1 cellular context compared by ENCODE assay signal in the genomic region with DNA sequence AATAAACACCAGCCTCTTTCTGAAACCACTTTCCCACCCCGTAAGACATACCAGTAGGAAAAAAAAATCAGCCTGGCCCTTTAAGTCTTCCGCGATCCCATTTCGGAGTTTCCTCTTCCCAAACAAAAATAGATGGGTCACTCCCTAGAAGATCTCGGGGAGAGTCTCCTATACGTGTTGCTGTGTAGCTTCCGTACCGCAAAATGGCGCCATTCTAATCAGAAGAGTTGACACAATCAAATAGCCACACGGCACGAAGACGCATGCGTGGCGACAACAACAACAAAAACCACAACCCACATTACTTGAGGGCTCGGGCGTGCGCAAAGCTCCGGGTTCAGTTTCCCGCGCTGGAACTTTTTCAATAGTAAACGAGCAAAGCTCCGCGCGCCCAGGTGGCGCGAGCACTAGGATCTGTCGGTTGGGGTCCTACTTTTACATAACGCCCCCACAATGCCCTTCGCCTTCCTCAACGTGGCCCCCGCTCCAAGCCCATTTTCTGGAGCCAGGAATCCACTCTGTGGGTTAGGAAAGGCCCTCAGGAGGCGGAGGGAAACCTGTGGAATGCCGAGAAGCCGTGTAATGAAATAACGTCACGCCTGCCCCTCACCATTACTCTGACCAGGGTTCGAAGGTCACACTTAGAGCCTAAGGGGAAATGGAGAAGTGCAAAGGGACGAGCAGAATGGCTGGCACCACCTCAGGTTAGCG.
A peak's percentile ranks its signal among the peaks of the same experiment; 100 is the strongest.
TF ChIP-seq lines count a peak whose summit lies in the region.

A gene (minus strand): TSS at position 208 of the 711 bp plus-strand sequence. CDS start 519 bp downstream, outside the sequence.

TF ChIP-seq in HepG2, 621 proteins besides CTCF, POLR2A, EP300 and RAD21 (continued from another document and continues in another):
- TF ChIP-seq, protein P1, sequence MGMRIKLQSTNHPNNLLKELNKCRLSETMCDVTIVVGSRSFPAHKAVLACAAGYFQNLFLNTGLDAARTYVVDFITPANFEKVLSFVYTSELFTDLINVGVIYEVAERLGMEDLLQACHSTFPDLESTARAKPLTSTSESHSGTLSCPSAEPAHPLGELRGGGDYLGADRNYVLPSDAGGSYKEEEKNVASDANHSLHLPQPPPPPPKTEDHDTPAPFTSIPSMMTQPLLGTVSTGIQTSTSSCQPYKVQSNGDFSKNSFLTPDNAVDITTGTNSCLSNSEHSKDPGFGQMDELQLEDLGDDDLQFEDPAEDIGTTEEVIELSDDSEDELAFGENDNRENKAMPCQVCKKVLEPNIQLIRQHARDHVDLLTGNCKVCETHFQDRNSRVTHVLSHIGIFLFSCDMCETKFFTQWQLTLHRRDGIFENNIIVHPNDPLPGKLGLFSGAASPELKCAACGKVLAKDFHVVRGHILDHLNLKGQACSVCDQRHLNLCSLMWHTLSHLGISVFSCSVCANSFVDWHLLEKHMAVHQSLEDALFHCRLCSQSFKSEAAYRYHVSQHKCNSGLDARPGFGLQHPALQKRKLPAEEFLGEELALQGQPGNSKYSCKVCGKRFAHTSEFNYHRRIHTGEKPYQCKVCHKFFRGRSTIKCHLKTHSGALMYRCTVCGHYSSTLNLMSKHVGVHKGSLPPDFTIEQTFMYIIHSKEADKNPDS (CRISPR knock-in tag; IDR thresholded peaks at IDR 0.05) = no peak; the same call in 1 of the 2 replicates
- TF ChIP-seq SMARCC2 (IDR thresholded peaks at IDR 0.05) = no peak
- no peak for TF ChIP-seq ZNF629 (CRISPR knock-in tag; conservative IDR thresholded peaks at IDR 0.05)
- no peak for TF ChIP-seq AGO1 (IDR thresholded peaks at IDR 0.05; ENCODE audit: low read depth, low read length, poor library complexity, severe bottlenecking)
- no peak for TF ChIP-seq SOX13 (IDR thresholded peaks at IDR 0.05)
- peak in 1 of 2 experiments; percentile 14; a peak in 2 of 4 replicates for TF ChIP-seq SOX13 (CRISPR knock-in tag; conservative IDR thresholded peaks at IDR 0.05 in 1 of 2, IDR thresholded peaks at IDR 0.05 in 1 of 2)
- no peak for TF ChIP-seq MAFK (conservative IDR thresholded peaks at IDR 0.05 in 1 of 2, IDR thresholded peaks at IDR 0.05 in 1 of 2; ENCODE audit: low read length in 2 of 2)
- TF ChIP-seq, protein P2, sequence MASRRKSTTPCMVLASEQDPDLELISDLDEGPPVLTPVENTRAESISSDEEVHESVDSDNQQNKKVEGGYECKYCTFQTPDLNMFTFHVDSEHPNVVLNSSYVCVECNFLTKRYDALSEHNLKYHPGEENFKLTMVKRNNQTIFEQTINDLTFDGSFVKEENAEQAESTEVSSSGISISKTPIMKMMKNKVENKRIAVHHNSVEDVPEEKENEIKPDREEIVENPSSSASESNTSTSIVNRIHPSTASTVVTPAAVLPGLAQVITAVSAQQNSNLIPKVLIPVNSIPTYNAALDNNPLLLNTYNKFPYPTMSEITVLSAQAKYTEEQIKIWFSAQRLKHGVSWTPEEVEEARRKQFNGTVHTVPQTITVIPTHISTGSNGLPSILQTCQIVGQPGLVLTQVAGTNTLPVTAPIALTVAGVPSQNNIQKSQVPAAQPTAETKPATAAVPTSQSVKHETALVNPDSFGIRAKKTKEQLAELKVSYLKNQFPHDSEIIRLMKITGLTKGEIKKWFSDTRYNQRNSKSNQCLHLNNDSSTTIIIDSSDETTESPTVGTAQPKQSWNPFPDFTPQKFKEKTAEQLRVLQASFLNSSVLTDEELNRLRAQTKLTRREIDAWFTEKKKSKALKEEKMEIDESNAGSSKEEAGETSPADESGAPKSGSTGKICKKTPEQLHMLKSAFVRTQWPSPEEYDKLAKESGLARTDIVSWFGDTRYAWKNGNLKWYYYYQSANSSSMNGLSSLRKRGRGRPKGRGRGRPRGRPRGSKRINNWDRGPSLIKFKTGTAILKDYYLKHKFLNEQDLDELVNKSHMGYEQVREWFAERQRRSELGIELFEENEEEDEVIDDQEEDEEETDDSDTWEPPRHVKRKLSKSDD (CRISPR knock-in tag; IDR thresholded peaks at IDR 0.05; ENCODE audit: low read depth) = peak; percentile 34
- TF ChIP-seq, protein P3, sequence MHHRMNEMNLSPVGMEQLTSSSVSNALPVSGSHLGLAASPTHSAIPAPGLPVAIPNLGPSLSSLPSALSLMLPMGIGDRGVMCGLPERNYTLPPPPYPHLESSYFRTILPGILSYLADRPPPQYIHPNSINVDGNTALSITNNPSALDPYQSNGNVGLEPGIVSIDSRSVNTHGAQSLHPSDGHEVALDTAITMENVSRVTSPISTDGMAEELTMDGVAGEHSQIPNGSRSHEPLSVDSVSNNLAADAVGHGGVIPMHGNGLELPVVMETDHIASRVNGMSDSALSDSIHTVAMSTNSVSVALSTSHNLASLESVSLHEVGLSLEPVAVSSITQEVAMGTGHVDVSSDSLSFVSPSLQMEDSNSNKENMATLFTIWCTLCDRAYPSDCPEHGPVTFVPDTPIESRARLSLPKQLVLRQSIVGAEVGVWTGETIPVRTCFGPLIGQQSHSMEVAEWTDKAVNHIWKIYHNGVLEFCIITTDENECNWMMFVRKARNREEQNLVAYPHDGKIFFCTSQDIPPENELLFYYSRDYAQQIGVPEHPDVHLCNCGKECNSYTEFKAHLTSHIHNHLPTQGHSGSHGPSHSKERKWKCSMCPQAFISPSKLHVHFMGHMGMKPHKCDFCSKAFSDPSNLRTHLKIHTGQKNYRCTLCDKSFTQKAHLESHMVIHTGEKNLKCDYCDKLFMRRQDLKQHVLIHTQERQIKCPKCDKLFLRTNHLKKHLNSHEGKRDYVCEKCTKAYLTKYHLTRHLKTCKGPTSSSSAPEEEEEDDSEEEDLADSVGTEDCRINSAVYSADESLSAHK (CRISPR knock-in tag; IDR thresholded peaks at IDR 0.05; ENCODE audit: borderline replicate concordance) = no peak
- no peak; the same call in 1 of the 2 replicates for TF ChIP-seq GTF2F1 (IDR thresholded peaks at IDR 0.05; ENCODE audit: low read length)
- no peak for TF ChIP-seq CAMTA2 (CRISPR knock-in tag; IDR thresholded peaks at IDR 0.05; ENCODE audit: borderline replicate concordance)
- TF ChIP-seq, protein P4, sequence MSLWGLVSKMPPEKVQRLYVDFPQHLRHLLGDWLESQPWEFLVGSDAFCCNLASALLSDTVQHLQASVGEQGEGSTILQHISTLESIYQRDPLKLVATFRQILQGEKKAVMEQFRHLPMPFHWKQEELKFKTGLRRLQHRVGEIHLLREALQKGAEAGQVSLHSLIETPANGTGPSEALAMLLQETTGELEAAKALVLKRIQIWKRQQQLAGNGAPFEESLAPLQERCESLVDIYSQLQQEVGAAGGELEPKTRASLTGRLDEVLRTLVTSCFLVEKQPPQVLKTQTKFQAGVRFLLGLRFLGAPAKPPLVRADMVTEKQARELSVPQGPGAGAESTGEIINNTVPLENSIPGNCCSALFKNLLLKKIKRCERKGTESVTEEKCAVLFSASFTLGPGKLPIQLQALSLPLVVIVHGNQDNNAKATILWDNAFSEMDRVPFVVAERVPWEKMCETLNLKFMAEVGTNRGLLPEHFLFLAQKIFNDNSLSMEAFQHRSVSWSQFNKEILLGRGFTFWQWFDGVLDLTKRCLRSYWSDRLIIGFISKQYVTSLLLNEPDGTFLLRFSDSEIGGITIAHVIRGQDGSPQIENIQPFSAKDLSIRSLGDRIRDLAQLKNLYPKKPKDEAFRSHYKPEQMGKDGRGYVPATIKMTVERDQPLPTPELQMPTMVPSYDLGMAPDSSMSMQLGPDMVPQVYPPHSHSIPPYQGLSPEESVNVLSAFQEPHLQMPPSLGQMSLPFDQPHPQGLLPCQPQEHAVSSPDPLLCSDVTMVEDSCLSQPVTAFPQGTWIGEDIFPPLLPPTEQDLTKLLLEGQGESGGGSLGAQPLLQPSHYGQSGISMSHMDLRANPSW (CRISPR knock-in tag; IDR thresholded peaks at IDR 0.05; ENCODE audit: borderline replicate concordance) = no peak
- no peak for TF ChIP-seq ZNF672 (CRISPR knock-in tag; IDR thresholded peaks at IDR 0.05)
- TF ChIP-seq ONECUT2 (CRISPR knock-in tag; IDR thresholded peaks at IDR 0.05) = 0 out of 2 replicates have a peak, but pooled peaks have one; percentile 36
- no peak; the same call in 1 of the 2 replicates for TF ChIP-seq GLI4 (CRISPR knock-in tag; IDR thresholded peaks at IDR 0.05; ENCODE audit: borderline replicate concordance)
- no peak for TF ChIP-seq ZNF775 (CRISPR knock-in tag; IDR thresholded peaks at IDR 0.05; ENCODE audit: borderline replicate concordance)
- TF ChIP-seq ZNF17 (CRISPR knock-in tag; IDR thresholded peaks at IDR 0.05) = no peak
- TF ChIP-seq ZFAT (CRISPR knock-in tag; conservative IDR thresholded peaks at IDR 0.05) = no peak
- no peak for TF ChIP-seq ZZZ3 (CRISPR knock-in tag; IDR thresholded peaks at IDR 0.05; ENCODE audit: borderline replicate concordance)
- peak; percentile 95 for TF ChIP-seq ZNF816 (CRISPR knock-in tag; IDR thresholded peaks at IDR 0.05; ENCODE audit: borderline replicate concordance)
- TF ChIP-seq, protein P5, sequence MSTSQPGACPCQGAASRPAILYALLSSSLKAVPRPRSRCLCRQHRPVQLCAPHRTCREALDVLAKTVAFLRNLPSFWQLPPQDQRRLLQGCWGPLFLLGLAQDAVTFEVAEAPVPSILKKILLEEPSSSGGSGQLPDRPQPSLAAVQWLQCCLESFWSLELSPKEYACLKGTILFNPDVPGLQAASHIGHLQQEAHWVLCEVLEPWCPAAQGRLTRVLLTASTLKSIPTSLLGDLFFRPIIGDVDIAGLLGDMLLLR (CRISPR knock-in tag; IDR thresholded peaks at IDR 0.05) = no peak
- TF ChIP-seq ZNF777 (CRISPR knock-in tag; IDR thresholded peaks at IDR 0.05) = peak; percentile 25; the same call in 1 of the 2 replicates
- TF ChIP-seq ZNF382 (CRISPR knock-in tag; IDR thresholded peaks at IDR 0.05; ENCODE audit: borderline replicate concordance) = no peak
- TF ChIP-seq RFX5 (IDR thresholded peaks at IDR 0.05; ENCODE audit: low read depth, low read length) = no peak
- no peak for TF ChIP-seq SRY (CRISPR knock-in tag; IDR thresholded peaks at IDR 0.05)
- no peak for TF ChIP-seq ZNF781 (CRISPR knock-in tag; IDR thresholded peaks at IDR 0.05; ENCODE audit: borderline replicate concordance, not compliant biosample characterization)
- TF ChIP-seq, protein P6, sequence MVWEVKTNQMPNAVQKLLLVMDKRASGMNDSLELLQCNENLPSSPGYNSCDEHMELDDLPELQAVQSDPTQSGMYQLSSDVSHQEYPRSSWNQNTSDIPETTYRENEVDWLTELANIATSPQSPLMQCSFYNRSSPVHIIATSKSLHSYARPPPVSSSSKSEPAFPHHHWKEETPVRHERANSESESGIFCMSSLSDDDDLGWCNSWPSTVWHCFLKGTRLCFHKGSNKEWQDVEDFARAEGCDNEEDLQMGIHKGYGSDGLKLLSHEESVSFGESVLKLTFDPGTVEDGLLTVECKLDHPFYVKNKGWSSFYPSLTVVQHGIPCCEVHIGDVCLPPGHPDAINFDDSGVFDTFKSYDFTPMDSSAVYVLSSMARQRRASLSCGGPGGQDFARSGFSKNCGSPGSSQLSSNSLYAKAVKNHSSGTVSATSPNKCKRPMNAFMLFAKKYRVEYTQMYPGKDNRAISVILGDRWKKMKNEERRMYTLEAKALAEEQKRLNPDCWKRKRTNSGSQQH (CRISPR knock-in tag; IDR thresholded peaks at IDR 0.05; ENCODE audit: low read depth) = no peak
- peak; percentile 50; the same call in 1 of the 2 replicates for TF ChIP-seq DNMT1 (CRISPR knock-in tag; IDR thresholded peaks at IDR 0.05)
- TF ChIP-seq ZNF839 (CRISPR knock-in tag; IDR thresholded peaks at IDR 0.05; ENCODE audit: borderline replicate concordance) = no peak
- no peak for TF ChIP-seq TCF7L2 (IDR thresholded peaks at IDR 0.05; ENCODE audit: low read depth, low read length)
- TF ChIP-seq, protein P7, sequence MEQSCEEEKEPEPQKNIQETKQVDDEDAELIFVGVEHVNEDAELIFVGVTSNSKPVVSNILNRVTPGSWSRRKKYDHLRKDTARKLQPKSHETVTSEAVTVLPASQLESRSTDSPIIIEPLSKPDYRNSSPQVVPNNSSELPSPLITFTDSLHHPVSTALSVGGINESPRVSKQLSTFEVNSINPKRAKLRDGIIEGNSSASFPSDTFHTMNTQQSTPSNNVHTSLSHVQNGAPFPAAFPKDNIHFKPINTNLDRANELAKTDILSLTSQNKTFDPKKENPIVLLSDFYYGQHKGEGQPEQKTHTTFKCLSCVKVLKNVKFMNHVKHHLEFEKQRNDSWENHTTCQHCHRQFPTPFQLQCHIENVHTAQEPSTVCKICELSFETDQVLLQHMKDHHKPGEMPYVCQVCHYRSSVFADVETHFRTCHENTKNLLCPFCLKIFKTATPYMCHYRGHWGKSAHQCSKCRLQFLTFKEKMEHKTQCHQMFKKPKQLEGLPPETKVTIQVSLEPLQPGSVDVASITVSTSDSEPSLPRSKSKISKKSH (CRISPR knock-in tag; IDR thresholded peaks at IDR 0.05; ENCODE audit: borderline replicate concordance) = no peak
- TF ChIP-seq, protein P8, sequence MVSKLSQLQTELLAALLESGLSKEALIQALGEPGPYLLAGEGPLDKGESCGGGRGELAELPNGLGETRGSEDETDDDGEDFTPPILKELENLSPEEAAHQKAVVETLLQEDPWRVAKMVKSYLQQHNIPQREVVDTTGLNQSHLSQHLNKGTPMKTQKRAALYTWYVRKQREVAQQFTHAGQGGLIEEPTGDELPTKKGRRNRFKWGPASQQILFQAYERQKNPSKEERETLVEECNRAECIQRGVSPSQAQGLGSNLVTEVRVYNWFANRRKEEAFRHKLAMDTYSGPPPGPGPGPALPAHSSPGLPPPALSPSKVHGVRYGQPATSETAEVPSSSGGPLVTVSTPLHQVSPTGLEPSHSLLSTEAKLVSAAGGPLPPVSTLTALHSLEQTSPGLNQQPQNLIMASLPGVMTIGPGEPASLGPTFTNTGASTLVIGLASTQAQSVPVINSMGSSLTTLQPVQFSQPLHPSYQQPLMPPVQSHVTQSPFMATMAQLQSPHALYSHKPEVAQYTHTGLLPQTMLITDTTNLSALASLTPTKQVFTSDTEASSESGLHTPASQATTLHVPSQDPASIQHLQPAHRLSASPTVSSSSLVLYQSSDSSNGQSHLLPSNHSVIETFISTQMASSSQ (IDR thresholded peaks at IDR 0.05; ENCODE audit: low read depth) = no peak; the same call in 1 of the 2 replicates
- TF ChIP-seq, protein P8 (CRISPR knock-in tag; IDR thresholded peaks at IDR 0.05; ENCODE audit: borderline replicate concordance) = no peak
- TF ChIP-seq, protein P9, sequence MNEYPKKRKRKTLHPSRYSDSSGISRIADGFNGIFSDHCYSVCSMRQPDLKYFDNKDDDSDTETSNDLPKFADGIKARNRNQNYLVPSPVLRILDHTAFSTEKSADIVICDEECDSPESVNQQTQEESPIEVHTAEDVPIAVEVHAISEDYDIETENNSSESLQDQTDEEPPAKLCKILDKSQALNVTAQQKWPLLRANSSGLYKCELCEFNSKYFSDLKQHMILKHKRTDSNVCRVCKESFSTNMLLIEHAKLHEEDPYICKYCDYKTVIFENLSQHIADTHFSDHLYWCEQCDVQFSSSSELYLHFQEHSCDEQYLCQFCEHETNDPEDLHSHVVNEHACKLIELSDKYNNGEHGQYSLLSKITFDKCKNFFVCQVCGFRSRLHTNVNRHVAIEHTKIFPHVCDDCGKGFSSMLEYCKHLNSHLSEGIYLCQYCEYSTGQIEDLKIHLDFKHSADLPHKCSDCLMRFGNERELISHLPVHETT (CRISPR knock-in tag; conservative IDR thresholded peaks at IDR 0.05) = no peak; the same call in 1 of the 2 replicates
- no peak for TF ChIP-seq ZNF207 (IDR thresholded peaks at IDR 0.05; ENCODE audit: borderline replicate concordance)
